9 cellular contexts compared by ENCODE assay signal in the genomic region with DNA sequence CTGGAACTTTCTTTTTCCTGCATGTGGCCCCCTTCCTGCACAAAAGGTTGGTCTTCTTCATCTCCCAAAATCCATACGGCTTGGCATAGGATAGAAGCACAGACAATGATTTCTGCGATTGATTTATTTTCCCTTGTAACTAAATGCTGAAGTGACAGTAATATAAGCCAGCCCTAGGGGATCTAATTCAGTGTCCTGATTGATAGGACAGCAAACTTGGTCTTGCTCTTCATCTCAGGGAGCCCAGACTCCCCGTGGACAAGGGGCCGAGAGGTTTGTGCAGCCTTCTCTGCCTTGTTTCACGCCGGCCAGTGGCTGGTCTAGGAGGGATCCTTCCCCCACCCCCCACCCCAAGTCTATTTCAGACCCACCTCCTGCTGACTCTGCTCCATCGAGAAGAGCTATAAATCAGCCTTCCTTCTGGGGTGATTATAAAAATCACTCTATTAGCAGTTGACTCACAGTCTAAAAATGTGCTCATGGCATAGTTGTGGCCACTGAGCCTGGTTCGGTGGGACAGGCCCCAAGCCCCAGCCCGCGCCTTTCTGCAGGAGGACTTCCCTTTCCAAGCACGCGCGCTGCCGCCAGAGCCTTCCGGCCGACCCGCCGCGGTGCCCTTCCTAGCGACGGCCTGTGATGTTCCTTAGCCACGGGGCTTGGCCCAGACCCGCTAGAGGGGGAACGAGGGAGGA.
DNase-seq lines count a peak whose midpoint lies in the region; ATAC-seq and TF ChIP-seq lines count a peak whose summit lies in the region.
"Had no signal": no experiment of that assay in that cellular context is flagged by ENCODE, and none has a peak within 500 bp of the region (broad histone marks: within the 10 kb centered on the region; RNA-seq: fewer than 3 reads in every experiment).

No MANE protein-coding gene starts in this region.

- H3K4me1 ChIP-seq in SJCRH30 (peaks cover 40% of the 10 kb centered on the region), Karpas-422 (ENCODE audit: low read length) (no peaks in the 10 kb centered on the region)

- H3K27ac ChIP-seq in SJCRH30 (peak overlapping the region; percentile 63), Karpas-422 (ENCODE audit: low read length) (no peak overlapping the region)

- H3K27me3 ChIP-seq in SJCRH30 (no peaks in the 10 kb centered on the region), Karpas-422 (ENCODE audit: low read length) (no peaks in the 10 kb centered on the region)

- no peak overlapping the region for H2AFZ ChIP-seq in Karpas-422 (ENCODE audit: low read length)

- H3K9me3 ChIP-seq in SJCRH30 (replicated peaks), result no peaks in the 10 kb centered on the region
- no peaks in the 10 kb centered on the region for H3K9me3 ChIP-seq in Karpas-422 (ENCODE audit: low read length)

- DNase-seq in GDM1 (lab: John Stamatoyannopoulos, UW), result peak; percentile 81
- peak; percentile 75 to 86 for DNase-seq in SJCRH30
- DNase-seq in globus pallidus (ENCODE audit: low spot score), result peak; percentile 25
- DNase-seq in retinal pigment epithelial cell (ENCODE audit: low read depth), result peak; percentile 92
- DNase-seq in Karpas-422, result no peak

- ATAC-seq in HG03045 (IDR thresholded peaks at IDR 0.05; ENCODE audit: unreplicated experiment) (no peak), HG03457 (IDR thresholded peaks at IDR 0.05; ENCODE audit: unreplicated experiment) (no peak), HG03521 (IDR thresholded peaks at IDR 0.05; ENCODE audit: unreplicated experiment) (no peak)
- ATAC-seq: GM12878 had no signal

- no peaks in the 10 kb centered on the region for H4K20me1 ChIP-seq in Karpas-422 (ENCODE audit: insufficient read depth, low read depth, low read length)

- no peak overlapping the region for H3K9ac ChIP-seq in Karpas-422 (ENCODE audit: low read length)

- no peak overlapping the region for H3K4me2 ChIP-seq in Karpas-422 (ENCODE audit: low read depth, low read length, poor library complexity, severe bottlenecking)

- 0 out of 2 replicates have a peak overlapping the region, but pooled peaks have one; percentile 13 for H3K4me3 ChIP-seq in SJCRH30
- no peak overlapping the region for H3K4me3 ChIP-seq in retinal pigment epithelial cell (ENCODE audit: low read length)
- no peak overlapping the region for H3K4me3 ChIP-seq in Karpas-422 (ENCODE audit: low read length)
- H3K4me3 ChIP-seq: GM12878 had no signal

- H3K9me2 ChIP-seq in Karpas-422 (replicated peaks; ENCODE audit: insufficient read depth, low read length), result no peaks in the 10 kb centered on the region

- no peaks in the 10 kb centered on the region for H3K36me3 ChIP-seq in SJCRH30
- H3K36me3 ChIP-seq in Karpas-422 (ENCODE audit: insufficient read depth, low read length), result no peaks in the 10 kb centered on the region

- peak; percentile 4 for TF ChIP-seq CTCF in retinal pigment epithelial cell (conservative IDR thresholded peaks at IDR 0.05; ENCODE audit: low read depth, low read length)

- no peaks in the 10 kb centered on the region for H3K79me2 ChIP-seq in Karpas-422 (ENCODE audit: low read length)
